ENCODE assay signal across 8 cellular contexts in the genomic region with DNA sequence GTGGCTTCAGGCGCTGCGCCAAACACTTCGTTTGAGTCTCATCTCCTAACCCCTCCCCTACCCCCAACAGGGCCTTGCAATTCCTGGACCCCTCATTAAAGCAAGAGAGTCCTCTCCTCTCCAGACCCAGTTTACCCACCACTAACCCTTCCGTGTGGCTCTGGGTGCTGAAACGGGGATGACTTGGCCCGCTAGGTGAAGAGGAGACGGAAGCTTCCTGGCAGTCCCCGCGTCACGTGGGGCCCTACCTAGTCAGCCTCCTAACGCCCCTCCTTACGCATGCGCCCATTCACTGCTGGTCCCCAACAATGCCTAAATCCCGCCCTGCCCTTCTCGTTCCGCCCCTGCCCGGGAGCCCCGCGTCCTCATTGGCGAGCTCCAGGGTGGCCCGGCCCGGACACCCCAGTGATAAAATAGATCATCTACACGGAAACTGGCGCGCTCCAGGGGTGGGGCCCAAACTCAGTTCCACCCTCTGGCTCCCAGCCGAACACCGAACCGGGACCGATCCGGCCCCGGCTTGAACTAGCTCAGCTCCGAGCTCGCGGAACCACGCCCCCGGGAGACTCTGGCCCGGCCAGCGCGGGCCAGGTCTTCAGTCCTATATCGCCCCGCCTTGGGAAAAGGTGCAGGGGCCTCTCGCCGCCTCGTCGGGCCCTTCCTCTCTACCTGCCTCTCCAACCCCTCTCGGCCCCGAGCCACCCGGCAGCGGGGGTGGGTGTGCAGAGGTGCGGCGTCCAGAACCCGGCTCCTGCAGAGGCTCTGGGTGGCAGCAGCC. TPM values are rescaled to one million over a fixed set of nuclear protein-coding genes. Genes with fewer than 3 reads are reported as not detected.
DNase-seq lines count a peak whose midpoint lies in the region; FAIRE-seq and TF ChIP-seq lines count a peak whose summit lies in the region.

A gene with protein sequence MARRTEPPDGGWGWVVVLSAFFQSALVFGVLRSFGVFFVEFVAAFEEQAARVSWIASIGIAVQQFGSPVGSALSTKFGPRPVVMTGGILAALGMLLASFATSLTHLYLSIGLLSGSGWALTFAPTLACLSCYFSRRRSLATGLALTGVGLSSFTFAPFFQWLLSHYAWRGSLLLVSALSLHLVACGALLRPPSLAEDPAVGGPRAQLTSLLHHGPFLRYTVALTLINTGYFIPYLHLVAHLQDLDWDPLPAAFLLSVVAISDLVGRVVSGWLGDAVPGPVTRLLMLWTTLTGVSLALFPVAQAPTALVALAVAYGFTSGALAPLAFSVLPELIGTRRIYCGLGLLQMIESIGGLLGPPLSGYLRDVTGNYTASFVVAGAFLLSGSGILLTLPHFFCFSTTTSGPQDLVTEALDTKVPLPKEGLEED (plus strand): TSS at position 425 of the 778 bp plus-strand sequence. CDS start 368 bp downstream, outside the sequence.

- DNase-seq in HAP-1 (ENCODE audit: low spot score in 2 of 2) (peak; percentile 92 to 98), MG63 (peak; percentile 93), SIG-M5 (lab: John Stamatoyannopoulos, UW) (peak; percentile 64), activated gamma-delta T cell (lab: John Stamatoyannopoulos, UW) (peak; percentile 92), fibroblast of the conjunctiva (ENCODE audit: low read depth) (peak; percentile 93)

- H3K9me3 Mint-ChIP-seq in nephron: no peaks in the 10 kb centered on the region
- no peaks in the 10 kb centered on the region for H3K9me3 Mint-ChIP-seq in stimulated activated naive CD8-positive, alpha-beta T cell treated with anti-CD3 and anti-CD28 coated beads, Interleukin-15, Interleukin-2, amounts not matched to agents 100 ng/mL and 50 ng/mL, for 24 hours

- no peaks in the 10 kb centered on the region for H3K27me3 ChIP-seq in HAP-1 (ENCODE audit: low read depth)
- H3K27me3 ChIP-seq in MG63: no peaks in the 10 kb centered on the region

- H3K27ac Mint-ChIP-seq in nephron: peak within 1 kb of the TSS; percentile 68 to 93 (median 88)
- peak within 1 kb of the TSS; percentile 95 for H3K27ac Mint-ChIP-seq in stimulated activated naive CD8-positive, alpha-beta T cell treated with anti-CD3 and anti-CD28 coated beads, Interleukin-15, Interleukin-2, amounts not matched to agents 100 ng/mL and 50 ng/mL, for 24 hours

- H3K4me3 Mint-ChIP-seq in nephron: peak within 1 kb of the TSS; percentile 95 to 97 (median 96)
- peak within 1 kb of the TSS; percentile 90 for H3K4me3 Mint-ChIP-seq in stimulated activated naive CD8-positive, alpha-beta T cell treated with anti-CD3 and anti-CD28 coated beads, Interleukin-15, Interleukin-2, amounts not matched to agents 100 ng/mL and 50 ng/mL, for 24 hours

- in situ Hi-C loops in HAP-1 (cut with MboI; ENCODE audit: low sequenced_read_pairs): no loop called here

- H3K4me3 ChIP-seq in HAP-1 (peak within 1 kb of the TSS; percentile 87), MG63 (peak within 1 kb of the TSS; percentile 61)

- H3K9me3 ChIP-seq in HAP-1 (no peaks in the 10 kb centered on the region), MG63 (no peaks in the 10 kb centered on the region)

- FAIRE-seq in G401.6 (lab: Jason Lieb, UNC): peak; percentile 96

- no peak for TF ChIP-seq CTCF in nephron (IDR thresholded peaks at IDR 0.05; ENCODE audit: unreplicated experiment in 3 of 3)

- H3K36me3 ChIP-seq in HAP-1 (replicated peaks): 0 out of 2 replicates have a peak, but pooled peaks cover 2% of the 10 kb centered on the region
- no peaks in the 10 kb centered on the region for H3K36me3 ChIP-seq in MG63

- H3K27me3 Mint-ChIP-seq in nephron (ENCODE audit: low read depth): peaks cover 14% of the 10 kb centered on the region
- H3K27me3 Mint-ChIP-seq in stimulated activated naive CD8-positive, alpha-beta T cell treated with anti-CD3 and anti-CD28 coated beads, Interleukin-15, Interleukin-2, amounts not matched to agents 100 ng/mL and 50 ng/mL, for 24 hours: no peaks in the 10 kb centered on the region

- peaks cover 4% of the 10 kb centered on the region for H3K4me1 ChIP-seq in HAP-1

- peaks cover 13% of the 10 kb centered on the region for H3K4me1 Mint-ChIP-seq in nephron
- H3K4me1 Mint-ChIP-seq in stimulated activated naive CD8-positive, alpha-beta T cell treated with anti-CD3 and anti-CD28 coated beads, Interleukin-15, Interleukin-2, amounts not matched to agents 100 ng/mL and 50 ng/mL, for 24 hours (ENCODE audit: low read depth): peaks cover 55% of the 10 kb centered on the region

- no peaks in the 10 kb centered on the region for H3K36me3 Mint-ChIP-seq in nephron (ENCODE audit: low read depth)
- H3K36me3 Mint-ChIP-seq in stimulated activated naive CD8-positive, alpha-beta T cell treated with anti-CD3 and anti-CD28 coated beads, Interleukin-15, Interleukin-2, amounts not matched to agents 100 ng/mL and 50 ng/mL, for 24 hours (ENCODE audit: low read depth): no peaks in the 10 kb centered on the region

RNA-seq across cellular contexts. Expression of the gene that starts here (rescaled TPM):
- 0.96 and 1.1 TPM in 2 replicates for total RNA-seq in MG63 (2014; rRNA removed; shearing (Covaris generic); ENCODE audit: low replicate concordance)

Comparison
In these comparisons a context has a peak if more than half of its experiments do, and no peak if none do; other contexts are left out.
1. Peak in every context shown above with its lines: DNase-seq and H3K4me3 ChIP-seq.